In genomic region chr6:158778005-158778527, GRCh38 we compare ENCODE assay signal across 15 cellular contexts. TPM values are rescaled to one million over a fixed set of nuclear protein-coding genes. Genes with fewer than 3 reads are reported as not detected.
DNase-seq lines count a peak whose midpoint lies in the region; ATAC-seq and TF ChIP-seq lines count a peak whose summit lies in the region.
"Had no signal": no experiment of that assay in that cellular context is flagged by ENCODE, and none has a peak within 500 bp of the region (broad histone marks: within the 10 kb centered on the region; RNA-seq: fewer than 3 reads in every experiment).

No MANE protein-coding gene starts in this region.

- in situ Hi-C loops in GM13977 (cut with MboI; ENCODE audit: low pct_unique_long_range_greater_than_20kb, low sequenced_read_pairs, unreplicated experiment), result no loop called here

- no peak overlapping the region for H3K4me3 ChIP-seq in CD8-positive, alpha-beta memory T cell (ENCODE audit: low read length)
- H3K4me3 ChIP-seq: ascending aorta, BLaER1, spleen had no signal

- no peak overlapping the region for H3K4me3 Mint-ChIP-seq in activated T-cell treated with anti-CD3 and anti-CD28 coated beads, Interleukin-2, amount 50 U/mL, for 72 hours
- H3K4me3 Mint-ChIP-seq in CD8-positive, alpha-beta memory T cell, result no peak overlapping the region
- H3K4me3 Mint-ChIP-seq: endodermal cell had no signal

- peaks cover 13% of the 10 kb centered on the region for H3K4me1 ChIP-seq in CD8-positive, alpha-beta memory T cell (ENCODE audit: insufficient read depth, low read length)
- H3K4me1 ChIP-seq: ascending aorta had no signal

- CTCF ChIA-PET in CD8-positive, alpha-beta memory T cell (lab: Charles Lee), result no interaction called here

- H3K27ac Mint-ChIP-seq in activated T-cell treated with anti-CD3 and anti-CD28 coated beads, Interleukin-2, amount 50 U/mL, for 72 hours, result peak overlapping the region; percentile 58
- peak overlapping the region in 5 of 8 donors; percentile 2 to 86 (median 57) for H3K27ac Mint-ChIP-seq in CD8-positive, alpha-beta memory T cell
- H3K27ac Mint-ChIP-seq: endodermal cell had no signal

- H3K27ac ChIP-seq in CD8-positive, alpha-beta memory T cell (ENCODE audit: low read depth, low read length), result no peak overlapping the region
- peak overlapping the region; percentile 76 for H3K27ac ChIP-seq in epithelial cell of prostate
- H3K27ac ChIP-seq: ascending aorta, BLaER1 had no signal

- H3K27me3 ChIP-seq in CD8-positive, alpha-beta memory T cell (ENCODE audit: insufficient read depth, low read length, poor library complexity, severe bottlenecking), result no peaks in the 10 kb centered on the region
- H3K27me3 ChIP-seq: ascending aorta, BLaER1, spleen had no signal

- no peaks in the 10 kb centered on the region for H3K27me3 Mint-ChIP-seq in activated T-cell treated with anti-CD3 and anti-CD28 coated beads, Interleukin-2, amount 50 U/mL, for 72 hours (ENCODE audit: low read depth)
- peaks cover 0 to 3% of the 10 kb centered on the region in 2 donors for H3K27me3 Mint-ChIP-seq in CD8-positive, alpha-beta memory T cell

- peaks cover 68% of the 10 kb centered on the region for H3K36me3 ChIP-seq in CD8-positive, alpha-beta memory T cell (ENCODE audit: insufficient read depth, low read length)

- no peak for DNase-seq in activated T-cell treated with anti-CD3 and anti-CD28 coated beads, Interleukin-2, amount 50 U/mL, for 72 hours
- no peak for DNase-seq in activated T-cell treated with anti-CD3 and anti-CD28 coated beads, Interleukin-2, amount 50 U/mL, for 48 hours
- DNase-seq in CD8-positive, alpha-beta memory T cell, result peak in 1 of 5 donors; percentile 39
- DNase-seq in epithelial cell of prostate (ENCODE audit: low read depth, low spot score), result no peak
- DNase-seq in posterior vena cava (ENCODE audit: low spot score), result peak; percentile 74
- no peak for DNase-seq in NCI-H2227 treated with DMSO at 0.1 percent for 48 hours (lab: John Stamatoyannopoulos, UW)
- no peak for DNase-seq in DMS79 (lab: John Stamatoyannopoulos, UW)
- no peak for DNase-seq in GM13977 (ENCODE audit: low spot score)
- DNase-seq: endodermal cell; NCI-H1417; NCI-H510A; spleen; stimulated activated CD4-positive, alpha-beta T cell treated with anti-CD3 and anti-CD28 coated beads, Interleukin-4, amount 100 ng/mL, for 24 hours had no signal

- H3K9me3 Mint-ChIP-seq in activated T-cell treated with anti-CD3 and anti-CD28 coated beads, Interleukin-2, amount 50 U/mL, for 72 hours, result no peaks in the 10 kb centered on the region
- peaks cover 0 to 2% (median 0%) of the 10 kb centered on the region in 5 donors for H3K9me3 Mint-ChIP-seq in CD8-positive, alpha-beta memory T cell
- H3K9me3 Mint-ChIP-seq: endodermal cell had no signal

- TF ChIP-seq CTCF in GM13977 (IDR thresholded peaks at IDR 0.05; ENCODE audit: extremely low read depth, insufficient read depth, missing control alignments), result no peak

- intact Hi-C loops in posterior vena cava (cut with DNase I), result no loop called here

- H3K9me3 ChIP-seq in CD8-positive, alpha-beta memory T cell (ENCODE audit: low read length), result no peaks in the 10 kb centered on the region
- H3K9me3 ChIP-seq: ascending aorta, BLaER1, spleen had no signal

- POLR2A ChIA-PET in CD8-positive, alpha-beta memory T cell (lab: Charles Lee), result interaction anchor here (0.8 kb wide), 1 partner anchor 29 kb away, joined by 3 read pairs; no protein-coding TSS in a partner anchor

- no peak for ATAC-seq in activated T-cell treated with anti-CD3 and anti-CD28 coated beads, Interleukin-2, amount 50 U/mL, for 72 hours (replicated peaks in 1 of 2)

- peaks cover 15 to 45% of the 10 kb centered on the region in 2 donors for H3K36me3 Mint-ChIP-seq in activated T-cell treated with anti-CD3 and anti-CD28 coated beads, Interleukin-2, amount 50 U/mL, for 72 hours (ENCODE audit: insufficient read depth in 2 of 2)
- H3K36me3 Mint-ChIP-seq in CD8-positive, alpha-beta memory T cell, result peaks cover 20 to 94% (median 39%) of the 10 kb centered on the region in 3 donors

- H3K4me1 Mint-ChIP-seq in activated T-cell treated with anti-CD3 and anti-CD28 coated beads, Interleukin-2, amount 50 U/mL, for 72 hours (ENCODE audit: low read depth), result peaks cover 55% of the 10 kb centered on the region
- H3K4me1 Mint-ChIP-seq in CD8-positive, alpha-beta memory T cell, result peaks cover 49 to 79% (median 52%) of the 10 kb centered on the region in 3 donors

RNA-seq across cellular contexts. Expression of gene EZR, which starts 41.1 kb away (rescaled TPM):
- total RNA-seq in activated T-cell treated with anti-CD3 and anti-CD28 coated beads, Interleukin-2, amount 50 U/mL, for 72 hours, result 100 to 1,000 TPM; 167 to 177 TPM
- 100 to 1,000 TPM; 296 to 299 TPM for total RNA-seq in CD8-positive, alpha-beta memory T cell
- polyA plus RNA-seq in CD8-positive, alpha-beta memory T cell, result 325 TPM
- 10 to 100 TPM; 65.1 to 71.7 TPM for total RNA-seq in posterior vena cava
